8 cellular contexts compared by ENCODE assay signal in the genomic region with DNA sequence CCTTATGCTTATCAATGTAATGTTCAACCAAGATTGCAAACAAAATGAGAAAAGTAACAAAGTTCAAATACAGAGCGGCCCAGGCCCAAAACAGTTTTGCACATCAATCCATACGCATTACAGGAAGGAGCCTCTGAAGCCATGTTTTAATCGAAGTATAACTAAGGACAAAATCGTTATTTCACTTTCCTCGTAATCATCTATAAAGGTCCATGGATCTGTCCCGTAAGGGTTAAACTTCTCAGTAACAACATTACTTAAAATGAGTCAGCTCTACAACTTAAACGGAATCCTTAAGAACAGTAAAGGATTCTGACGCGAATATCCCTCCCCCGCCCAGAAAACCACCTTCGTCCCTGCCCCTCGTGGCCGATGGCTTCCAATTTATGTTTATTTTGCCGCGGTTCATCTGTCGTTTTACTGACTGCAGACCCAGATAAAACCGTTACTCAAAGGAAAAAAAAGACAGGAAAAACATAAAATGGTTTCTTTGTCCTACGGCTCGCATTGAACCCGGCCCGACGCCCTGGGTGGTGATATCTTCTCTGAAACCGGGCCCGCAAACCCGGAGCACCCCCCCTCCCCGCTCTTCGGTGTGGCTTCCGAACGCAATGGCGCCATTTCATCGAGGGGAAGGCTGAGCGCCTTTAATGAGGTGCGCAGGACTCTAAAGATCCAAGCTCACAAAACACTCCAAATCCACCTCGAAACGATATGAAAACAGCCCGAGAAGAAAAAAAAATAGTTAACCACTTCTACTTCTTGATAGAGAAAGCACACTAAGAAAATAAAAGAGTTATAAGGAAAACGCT. TPM values are rescaled to one million over a fixed set of nuclear protein-coding genes. Genes with fewer than 3 reads are reported as not detected.
DNase-seq lines count a peak whose midpoint lies in the region; TF ChIP-seq lines count a peak whose summit lies in the region.

No MANE protein-coding gene starts in this region.

- peaks cover 72% of the 10 kb centered on the region for H3K36me3 Mint-ChIP-seq in activated T-helper 1 cell treated with anti-CD3 and anti-CD28 coated beads, Interleukin-12 subunit alpha, Interleukin-12 subunit beta, Interleukin-2, Interleukin-4 antibody, amounts not matched to agents 30 ng/mL and 10 ng/mL and 1 ng/mL, durations not matched to agents 14 hours and 24 hours and 36 hours (ENCODE audit: low read depth)
- H3K36me3 Mint-ChIP-seq in nephron progenitor cell (ENCODE audit: low read depth) = peaks cover 67% of the 10 kb centered on the region

- no peak for TF ChIP-seq EP300 in stomach (IDR thresholded peaks at IDR 0.05)

- peak overlapping the region; percentile 100 for H3K9ac ChIP-seq in NT2/D1 (ENCODE audit: insufficient read length, low read depth)

- no peaks in the 10 kb centered on the region for H3K9me3 ChIP-seq in NT2/D1 (ENCODE audit: insufficient read depth, low read length)
- H3K9me3 ChIP-seq in stomach = no peaks in the 10 kb centered on the region

- peak in 1 of 4 donors; percentile 28 for TF ChIP-seq POLR2A in stomach (IDR thresholded peaks at IDR 0.05)

- intact Hi-C loops in activated T-helper 1 cell treated with anti-CD3 and anti-CD28 coated beads, Interleukin-12 subunit alpha, Interleukin-12 subunit beta, Interleukin-2, Interleukin-4 antibody, amounts not matched to agents 30 ng/mL and 10 ng/mL and 1 ng/mL, durations not matched to agents 14 hours and 24 hours and 36 hours (cut with micrococcal nuclease) = loop anchor here (1.0 to 10.0 kb wide), 7 partner anchors 43 to 1463 kb away; partner anchors contain the start of gene HIBADH
- intact Hi-C loops in stomach (cut with DNase I; ENCODE audit: low total_unique reads) = no loop called here

- H3K4me1 Mint-ChIP-seq in activated T-helper 1 cell treated with anti-CD3 and anti-CD28 coated beads, Interleukin-12 subunit alpha, Interleukin-12 subunit beta, Interleukin-2, Interleukin-4 antibody, amounts not matched to agents 30 ng/mL and 10 ng/mL and 1 ng/mL, durations not matched to agents 14 hours and 24 hours and 36 hours (ENCODE audit: low read depth) = peaks cover 44% of the 10 kb centered on the region
- peaks cover 43% of the 10 kb centered on the region for H3K4me1 Mint-ChIP-seq in nephron progenitor cell

- no peak for TF ChIP-seq CTCF in fibroblast of mammary gland (conservative IDR thresholded peaks at IDR 0.05; ENCODE audit: control insufficient read depth, insufficient read depth, low read depth, low read length)
- no peak for TF ChIP-seq CTCF in nephron progenitor cell (IDR thresholded peaks at IDR 0.05)
- TF ChIP-seq CTCF in stomach (IDR thresholded peaks at IDR 0.05) = no peak

- no peaks in the 10 kb centered on the region for H3K4me1 ChIP-seq in NT2/D1 (ENCODE audit: insufficient read depth, insufficient read length)
- peaks cover 40 to 58% (median 51%) of the 10 kb centered on the region in 4 donors for H3K4me1 ChIP-seq in stomach

- H3K27me3 Mint-ChIP-seq in activated T-helper 1 cell treated with anti-CD3 and anti-CD28 coated beads, Interleukin-12 subunit alpha, Interleukin-12 subunit beta, Interleukin-2, Interleukin-4 antibody, amounts not matched to agents 30 ng/mL and 10 ng/mL and 1 ng/mL, durations not matched to agents 14 hours and 24 hours and 36 hours (ENCODE audit: insufficient read depth) = no peaks in the 10 kb centered on the region
- H3K27me3 Mint-ChIP-seq in nephron progenitor cell (ENCODE audit: low read depth, poor library complexity) = peaks cover 11% of the 10 kb centered on the region

- H3K4me3 ChIP-seq in NT2/D1 (ENCODE audit: insufficient read length, low read depth) = peak overlapping the region; percentile 99
- peak overlapping the region; percentile 99 for H3K4me3 ChIP-seq in fibroblast of mammary gland (ENCODE audit: control insufficient read depth, low read depth, low read length)
- peak overlapping the region; percentile 92 to 96 (median 94) for H3K4me3 ChIP-seq in stomach

- H3K27ac ChIP-seq in stomach = peak overlapping the region; percentile 98 to 100 (median 100)

- no peaks in the 10 kb centered on the region for H3K27me3 ChIP-seq in NT2/D1 (ENCODE audit: insufficient read depth, insufficient read length)
- H3K27me3 ChIP-seq in stomach = no peaks in the 10 kb centered on the region

- peak overlapping the region; percentile 100 for H3K4me3 Mint-ChIP-seq in activated T-helper 1 cell treated with anti-CD3 and anti-CD28 coated beads, Interleukin-12 subunit alpha, Interleukin-12 subunit beta, Interleukin-2, Interleukin-4 antibody, amounts not matched to agents 30 ng/mL and 10 ng/mL and 1 ng/mL, durations not matched to agents 14 hours and 24 hours and 36 hours
- H3K4me3 Mint-ChIP-seq in nephron progenitor cell = peak overlapping the region; percentile 100

- DNase-seq in DMS 273 (lab: John Stamatoyannopoulos, UW; ENCODE audit: unreplicated experiment) (peak; percentile 87), DMS 273 treated with DMSO at 0.1 percent for 48 hours (lab: John Stamatoyannopoulos, UW) (no peak), NT2/D1 (ENCODE audit: low read depth, low spot score) (no peak), fibroblast of mammary gland (ENCODE audit: low read depth) (peak; percentile 35), nephron progenitor cell (peak; percentile 52), stomach (peak; percentile 70), GM19238 (ENCODE audit: insufficient read length, low spot score) (no peak)
- DNase-seq in activated T-helper 1 cell treated with anti-CD3 and anti-CD28 coated beads, Interleukin-12 subunit alpha, Interleukin-12 subunit beta, Interleukin-2, Interleukin-4 antibody, amounts not matched to agents 30 ng/mL and 10 ng/mL and 1 ng/mL, durations not matched to agents 14 hours and 24 hours and 36 hours (ENCODE audit: low spot score) = peak; percentile 49

- H3K9me3 Mint-ChIP-seq in activated T-helper 1 cell treated with anti-CD3 and anti-CD28 coated beads, Interleukin-12 subunit alpha, Interleukin-12 subunit beta, Interleukin-2, Interleukin-4 antibody, amounts not matched to agents 30 ng/mL and 10 ng/mL and 1 ng/mL, durations not matched to agents 14 hours and 24 hours and 36 hours = no peaks in the 10 kb centered on the region
- H3K9me3 Mint-ChIP-seq in nephron progenitor cell = peaks cover 3% of the 10 kb centered on the region

- peak overlapping the region; percentile 100 for H3K27ac Mint-ChIP-seq in activated T-helper 1 cell treated with anti-CD3 and anti-CD28 coated beads, Interleukin-12 subunit alpha, Interleukin-12 subunit beta, Interleukin-2, Interleukin-4 antibody, amounts not matched to agents 30 ng/mL and 10 ng/mL and 1 ng/mL, durations not matched to agents 14 hours and 24 hours and 36 hours
- peak overlapping the region; percentile 100 for H3K27ac Mint-ChIP-seq in nephron progenitor cell

- H3K36me3 ChIP-seq in NT2/D1 (ENCODE audit: insufficient read depth, insufficient read length, low read length) = peaks cover 72% of the 10 kb centered on the region
- peaks cover 29 to 33% (median 31%) of the 10 kb centered on the region in 4 donors for H3K36me3 ChIP-seq in stomach

- WGBS in stomach, 5 donors = 0 to 1% (median 0%) methylated on average over 37 of the region's 37 CpGs

RNA-seq across cellular contexts. Expression of gene HNRNPA2B1, which starts 1.0 kb away (rescaled TPM):
- 821 and 823 TPM in 2 replicates for total RNA-seq in activated T-helper 1 cell treated with anti-CD3 and anti-CD28 coated beads, Interleukin-12 subunit alpha, Interleukin-12 subunit beta, Interleukin-2, Interleukin-4 antibody, amounts not matched to agents 30 ng/mL and 10 ng/mL and 1 ng/mL, durations not matched to agents 14 hours and 24 hours and 36 hours
- 100 to 1,000 TPM; 142 to 316 (median 249) TPM for total RNA-seq in stomach
- 100 to 1,000 TPM; 391 to 464 (median 413) TPM for polyA plus RNA-seq in stomach

RNA-seq across cellular contexts. Expression of gene CBX3, which starts 2.0 kb away (rescaled TPM):
- 284 and 298 TPM in 2 replicates for total RNA-seq in activated T-helper 1 cell treated with anti-CD3 and anti-CD28 coated beads, Interleukin-12 subunit alpha, Interleukin-12 subunit beta, Interleukin-2, Interleukin-4 antibody, amounts not matched to agents 30 ng/mL and 10 ng/mL and 1 ng/mL, durations not matched to agents 14 hours and 24 hours and 36 hours
- 100 to 1,000 TPM in 2 of 5 donors, 10 to 100 TPM in 3; 21.4 to 156 (median 58.9) TPM for total RNA-seq in stomach
- 100 to 1,000 TPM in 1 of 3 donors, 10 to 100 TPM in 2; 73.3 to 115 (median 79.1) TPM for polyA plus RNA-seq in stomach

RNA-seq across cellular contexts. Expression of gene NFE2L3, which starts 47.5 kb away (rescaled TPM):
- total RNA-seq in activated T-helper 1 cell treated with anti-CD3 and anti-CD28 coated beads, Interleukin-12 subunit alpha, Interleukin-12 subunit beta, Interleukin-2, Interleukin-4 antibody, amounts not matched to agents 30 ng/mL and 10 ng/mL and 1 ng/mL, durations not matched to agents 14 hours and 24 hours and 36 hours = 80.1 TPM in 2 replicates
- 1 to 10 TPM in 4 of 5 donors, not detected in 1; 4.9 to 7.7 (median 5.8) TPM for total RNA-seq in stomach
- polyA plus RNA-seq in stomach = 1 to 10 TPM; 1.4 to 4.4 (median 2.2) TPM

Comparison
In these comparisons a context has a peak if more than half of its experiments do, and no peak if none do; other contexts are left out.
1. DNase-seq: peak in DMS 273 (single experiment), activated T-helper 1 cell treated with anti-CD3 and anti-CD28 coated beads, Interleukin-12 subunit alpha, Interleukin-12 subunit beta, Interleukin-2, Interleukin-4 antibody, amounts not matched to agents 30 ng/mL and 10 ng/mL and 1 ng/mL, durations not matched to agents 14 hours and 24 hours and 36 hours (single experiment), fibroblast of mammary gland (single experiment), nephron progenitor cell (single experiment) and stomach (single experiment); none in DMS 273 treated with DMSO at 0.1 percent for 48 hours (single experiment), NT2/D1 (single experiment) and GM19238 (single experiment).
2. Peak in every context shown above with its lines, with median percentiles within 50 percentile points of each other: H3K4me3 ChIP-seq.